In genomic region chr2:191758420-191759199, GRCh38 we compare ENCODE assay signal across 9 cellular contexts.
DNase-seq lines count a peak whose midpoint lies in the region; ATAC-seq and TF ChIP-seq lines count a peak whose summit lies in the region.
"Had no signal": no experiment of that assay in that cellular context is flagged by ENCODE, and none has a peak within 500 bp of the region (broad histone marks: within the 10 kb centered on the region; RNA-seq: fewer than 3 reads in every experiment).

No MANE protein-coding gene starts in this region.

- H3K9me3 ChIP-seq in BE2C: no peaks in the 10 kb centered on the region
- no peaks in the 10 kb centered on the region for H3K9me3 ChIP-seq in endodermal cell (ENCODE audit: control insufficient read depth, low read length)
- H3K9me3 ChIP-seq: tibial artery had no signal

- no peak overlapping the region for H3K27ac ChIP-seq in endodermal cell (ENCODE audit: low read depth, low read length)
- H3K27ac ChIP-seq: tibial artery had no signal

- H3K27me3 Mint-ChIP-seq in endodermal cell (ENCODE audit: insufficient read depth) (no peaks in the 10 kb centered on the region), natural killer cell (ENCODE audit: low read depth in 2 of 2) (peaks cover 0 to 9% of the 10 kb centered on the region in 2 donors)

- intact Hi-C loops in natural killer cell (cut with micrococcal nuclease): loop anchor here (2.0 kb wide), 1 partner anchor 404 kb away; no protein-coding TSS in a partner anchor

- peak; percentile 76 for DNase-seq in BE2C
- DNase-seq in NCI-H446 treated with DMSO at 0.1 percent for 48 hours (lab: John Stamatoyannopoulos, UW): peak; percentile 75
- DNase-seq in activated CD4-positive, alpha-beta T cell treated with anti-CD3 and anti-CD28 coated beads for 48 hours: peak; percentile 67
- DNase-seq in endodermal cell: peak; percentile 89
- peak; percentile 34 for DNase-seq in natural killer cell
- DNase-seq in DMS79 treated with DMSO at 0.1 percent for 48 hours (lab: John Stamatoyannopoulos, UW): no peak

- H3K27me3 ChIP-seq in BE2C (no peaks in the 10 kb centered on the region), endodermal cell (ENCODE audit: control insufficient read depth, insufficient read depth, low read length, poor library complexity, severe bottlenecking) (no peaks in the 10 kb centered on the region)
- H3K27me3 ChIP-seq: tibial artery had no signal

- H3K27ac Mint-ChIP-seq in endodermal cell (no peak overlapping the region), natural killer cell (no peak overlapping the region)

- WGBS in endodermal cell (ENCODE audit: insufficient coverage in 1 of 2, insufficient read length in 1 of 2), 2 experiments: 64 to 68% methylated on average over 12 to 13 of the region's 13 CpGs

- H3K4me1 Mint-ChIP-seq in endodermal cell (peaks cover 2% of the 10 kb centered on the region), natural killer cell (no peaks in the 10 kb centered on the region)

- H3K4me3 Mint-ChIP-seq in endodermal cell (no peak overlapping the region), natural killer cell (no peak overlapping the region)

- no peak overlapping the region for H3K9ac ChIP-seq in endodermal cell (ENCODE audit: extremely low read depth, low read length, poor library complexity, severe bottlenecking)

- TF ChIP-seq CTCF in BE2C (IDR thresholded peaks at IDR 0.05; ENCODE audit: low read depth, low read length) (peak; percentile 95), endodermal cell (conservative IDR thresholded peaks at IDR 0.05) (peak; percentile 87), natural killer cell (IDR thresholded peaks at IDR 0.05) (peak; percentile 69)

- H3K36me3 Mint-ChIP-seq in endodermal cell (ENCODE audit: low read depth) (no peaks in the 10 kb centered on the region), natural killer cell (no peaks in the 10 kb centered on the region)

- H3K9me3 Mint-ChIP-seq in endodermal cell (no peaks in the 10 kb centered on the region), natural killer cell (no peaks in the 10 kb centered on the region)

- H3K4me3 ChIP-seq in BE2C (ENCODE audit: low read depth, low read length) (peak overlapping the region; percentile 59), endodermal cell (ENCODE audit: low read length) (no peak overlapping the region)
- H3K4me3 ChIP-seq: tibial artery had no signal

- H3K4me1 ChIP-seq in BE2C: peaks cover 3% of the 10 kb centered on the region; the same call in 1 of the 2 replicates
- H3K4me1 ChIP-seq in endodermal cell (ENCODE audit: control insufficient read depth, insufficient read depth, low read length): no peaks in the 10 kb centered on the region
- H3K4me1 ChIP-seq: tibial artery had no signal

- ATAC-seq in GM18909 (IDR thresholded peaks at IDR 0.05; ENCODE audit: poor library complexity, unreplicated experiment) (peak; percentile 100), HG03064 (IDR thresholded peaks at IDR 0.05; ENCODE audit: low read depth, unreplicated experiment) (peak; percentile 100), natural killer cell (peak; percentile 91 to 99 (median 96))

- H3K36me3 ChIP-seq in BE2C: no peaks in the 10 kb centered on the region
- H3K36me3 ChIP-seq in endodermal cell (ENCODE audit: control insufficient read depth, insufficient read depth, low read length): no peaks in the 10 kb centered on the region
- H3K36me3 ChIP-seq: tibial artery had no signal
